In genomic region chr11:72599325-72600117, GRCh38 we compare ENCODE assay signal across 1 cellular context.
TF ChIP-seq lines count a peak whose summit lies in the region.

No MANE protein-coding gene starts in this region.

TF ChIP-seq in H1, 55 proteins besides CTCF, POLR2A, EP300 and RAD21:
- no peak for TF ChIP-seq CREB1 (IDR thresholded peaks at IDR 0.05)
- no peak for TF ChIP-seq SIRT6 (IDR thresholded peaks at IDR 0.05; ENCODE audit: low read length)
- TF ChIP-seq YY1 (IDR thresholded peaks at IDR 0.05; ENCODE audit: low read depth, low read length) = no peak
- TF ChIP-seq SIN3A (conservative IDR thresholded peaks at IDR 0.05 in 1 of 2, IDR thresholded peaks at IDR 0.05 in 1 of 2; ENCODE audit: low read depth in 1 of 2, low read length in 2 of 2) = no peak
- no peak for TF ChIP-seq RXRA (IDR thresholded peaks at IDR 0.05; ENCODE audit: insufficient read depth, low read depth, low read length)
- TF ChIP-seq JUND (IDR thresholded peaks at IDR 0.05; ENCODE audit: low read length) = no peak
- TF ChIP-seq FOSL1 (IDR thresholded peaks at IDR 0.05; ENCODE audit: insufficient read depth, low read depth, low read length) = no peak
- no peak for TF ChIP-seq CHD1 (IDR thresholded peaks at IDR 0.05; ENCODE audit: low read depth, low read length)
- TF ChIP-seq SIX5 (IDR thresholded peaks at IDR 0.05; ENCODE audit: low read depth, low read length) = no peak
- no peak for TF ChIP-seq SP4 (IDR thresholded peaks at IDR 0.05; ENCODE audit: low read length)
